In the genomic region with DNA sequence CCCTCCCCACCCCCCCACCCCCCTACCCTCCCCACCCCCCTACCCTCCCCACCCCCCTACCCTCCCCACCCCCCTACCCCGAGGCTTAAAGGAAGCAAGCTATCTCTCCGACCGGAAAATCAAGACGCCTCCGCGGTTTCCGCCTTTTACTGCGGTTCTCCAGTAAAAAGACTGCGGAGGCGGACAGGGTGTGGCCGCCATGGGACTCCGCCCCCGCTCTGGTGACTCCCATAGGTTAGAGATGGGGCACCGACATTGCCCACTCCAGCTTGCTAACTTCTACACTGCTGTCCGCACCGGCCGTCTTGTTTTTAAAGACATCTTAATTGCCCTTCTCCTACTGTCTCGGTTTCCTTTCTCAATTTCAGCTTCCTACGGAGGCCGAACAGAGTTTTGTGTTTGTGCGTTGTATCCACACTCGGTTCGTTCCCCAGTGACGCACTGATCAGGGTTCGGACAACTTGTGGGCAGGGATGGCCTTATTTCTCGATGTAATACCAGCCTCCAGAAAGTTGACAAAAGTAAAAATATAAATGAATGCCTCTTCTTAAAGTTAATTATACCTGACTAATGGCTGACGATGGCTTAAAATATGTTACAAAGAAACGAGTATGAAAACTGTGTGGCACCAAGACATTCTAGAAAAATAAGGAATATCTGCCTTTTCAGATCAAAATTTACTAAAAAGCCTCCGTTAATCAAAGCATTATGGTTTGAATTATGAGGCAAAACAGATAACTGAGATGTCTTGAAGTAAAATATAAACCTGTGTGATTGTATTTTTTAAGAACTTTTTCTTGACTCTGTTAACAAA, we compare ENCODE assay signal across 9 cellular contexts. TPM values are rescaled to one million over a fixed set of nuclear protein-coding genes. Genes with fewer than 3 reads are reported as not detected.
A peak's percentile ranks its signal among the peaks of the same experiment; 100 is the strongest.
DNase-seq lines count a peak whose midpoint lies in the region; ATAC-seq and TF ChIP-seq lines count a peak whose summit lies in the region.
"Had no signal": no experiment of that assay in that cellular context is flagged by ENCODE, and none has a peak within 500 bp of the region (broad histone marks: within the 10 kb centered on the region; RNA-seq: fewer than 3 reads in every experiment).

No MANE protein-coding gene starts in this region.

- H3K4me3 ChIP-seq in HL-60 (replicated peaks; ENCODE audit: insufficient read depth, low read length) = no peak overlapping the region
- H3K4me3 ChIP-seq in cardiac muscle cell = no peak overlapping the region

- peaks cover 18% of the 10 kb centered on the region for H3K36me3 ChIP-seq in cardiac muscle cell

- no peak for TF ChIP-seq CTCF in HL-60 (IDR thresholded peaks at IDR 0.05; ENCODE audit: insufficient read depth, low read length)
- no peak for TF ChIP-seq CTCF in cardiac muscle cell (IDR thresholded peaks at IDR 0.05; ENCODE audit: low read depth, low read length)

- ATAC-seq in GM19324 (IDR thresholded peaks at IDR 0.05; ENCODE audit: low FRiP score, unreplicated experiment) (no peak), GM21360 (IDR thresholded peaks at IDR 0.05; ENCODE audit: unreplicated experiment) (no peak), HG03457 (IDR thresholded peaks at IDR 0.05; ENCODE audit: unreplicated experiment) (no peak)

- peaks cover 8% of the 10 kb centered on the region for H3K4me1 ChIP-seq in cardiac muscle cell (ENCODE audit: low read depth)

- H3K27me3 ChIP-seq in HL-60 (ENCODE audit: insufficient read depth, poor library complexity, severe bottlenecking) (no peaks in the 10 kb centered on the region), cardiac muscle cell (no peaks in the 10 kb centered on the region)
- H3K27me3 ChIP-seq: SJSA1 had no signal

- H3K27ac ChIP-seq in HL-60 (replicated peaks) (peak overlapping the region; percentile 33; the same call in 1 of the 2 replicates), cardiac muscle cell (no peak overlapping the region)

- no peaks in the 10 kb centered on the region for H3K9me3 ChIP-seq in cardiac muscle cell (ENCODE audit: low read depth)

- DNase-seq in HL-60 (ENCODE audit: low read depth in 1 of 2, low spot score in 1 of 2) (peak; percentile 61 to 85), cardiac muscle cell (ENCODE audit: low read depth in 1 of 2, low spot score in 1 of 2) (peak; percentile 3 to 39), NCI-H345 (lab: John Stamatoyannopoulos, UW) (no peak)
- peak; percentile 46 for DNase-seq in activated CD4-positive, alpha-beta T cell treated with anti-CD3 and anti-CD28 coated beads for 48 hours
- peak; percentile 23 for DNase-seq in stimulated activated CD4-positive, alpha-beta T cell treated with anti-CD3 and anti-CD28 coated beads, Interleukin-4, amount 100 ng/mL, for 24 hours

RNA-seq across cellular contexts. Expression of a gene that starts 1.1 kb away (rescaled TPM):
- 12.9 and 13.8 TPM in 2 replicates for total RNA-seq in cardiac muscle cell
- 11.0 and 11.1 TPM in 2 replicates for polyA plus RNA-seq in cardiac muscle cell

RNA-seq across cellular contexts. Expression of a gene that starts 20.4 kb away (rescaled TPM):
- not detected in 2 replicates for total RNA-seq in cardiac muscle cell
- not detected in 2 replicates for polyA plus RNA-seq in cardiac muscle cell
- total RNA-seq: SJSA1 had no signal

RNA-seq across cellular contexts. Expression of a gene that starts 47.2 kb away (rescaled TPM):
- total RNA-seq in cardiac muscle cell = 37.3 and 45.7 TPM in 2 replicates
- polyA plus RNA-seq in cardiac muscle cell = 18.8 and 29.5 TPM in 2 replicates

RNA-seq across cellular contexts. Expression of a gene that starts 48.1 kb away (rescaled TPM):
- total RNA-seq in cardiac muscle cell = not detected in 2 replicates
- not detected in 2 replicates for polyA plus RNA-seq in cardiac muscle cell
- total RNA-seq: SJSA1 had no signal
